In the genomic region with DNA sequence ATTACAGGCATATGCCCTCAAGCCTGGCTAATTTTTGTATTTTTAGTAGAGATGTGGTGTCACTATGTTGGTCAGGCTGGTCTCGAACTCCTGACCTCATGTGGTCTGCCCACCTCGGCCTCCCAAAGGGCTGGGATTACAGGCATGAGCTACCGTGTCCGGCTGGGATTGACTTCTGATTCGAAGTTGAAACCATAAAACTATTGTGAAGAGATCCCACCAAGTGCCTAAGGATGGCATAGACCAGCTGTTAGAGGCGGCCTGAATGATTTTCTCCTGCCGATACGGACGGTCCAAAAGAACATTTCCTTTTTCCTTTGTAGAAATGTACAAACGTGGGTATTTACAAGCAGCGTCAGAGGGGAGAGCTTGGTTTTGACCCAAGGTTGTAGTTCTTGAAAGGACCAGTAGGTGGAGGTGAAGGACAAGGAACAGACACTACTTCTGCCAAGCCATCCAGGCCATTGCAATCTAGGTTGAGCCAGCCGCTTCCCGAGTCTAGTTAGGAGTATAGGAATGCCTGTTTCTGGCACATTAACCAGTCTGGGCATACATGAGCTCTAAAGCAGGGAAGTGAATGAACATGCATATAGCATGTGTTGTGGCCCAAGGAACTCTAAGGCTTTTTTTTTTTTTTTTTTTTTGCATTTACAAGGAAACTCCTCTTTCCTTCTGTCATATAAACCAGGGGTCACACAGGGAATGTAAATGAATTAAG, we compare ENCODE assay signal across 8 cellular contexts. TPM values are rescaled to one million over a fixed set of nuclear protein-coding genes. Genes with fewer than 3 reads are reported as not detected.
A peak's percentile ranks its signal among the peaks of the same experiment; 100 is the strongest.
DNase-seq lines count a peak whose midpoint lies in the region; ATAC-seq and TF ChIP-seq lines count a peak whose summit lies in the region.

No MANE protein-coding gene starts in this region.

- intact Hi-C loops in heart left ventricle (cut with DNase I), result loop anchor here (1.0 to 10.0 kb wide), 7 partner anchors 317 to 637 kb away; no protein-coding TSS in a partner anchor

- H3K36me3 ChIP-seq in heart left ventricle, result no peaks in the 10 kb centered on the region

- peak; percentile 81 to 93 (median 87) for TF ChIP-seq CTCF in heart left ventricle (IDR thresholded peaks at IDR 0.05)

- DNase-seq in AG08396 (ENCODE audit: low spot score) (peak; percentile 79), NCI-H1436 (lab: John Stamatoyannopoulos, UW) (peak; percentile 76), SW 1271 (lab: John Stamatoyannopoulos, UW) (peak; percentile 59 to 93), heart left ventricle (peak in 3 of 5 donors; percentile 50 to 64 (median 58)), retina (peak; percentile 84)
- peak; percentile 41 for DNase-seq in activated naive CD8-positive, alpha-beta T cell treated with anti-CD3 and anti-CD28 coated beads, Interleukin-2, amount 50 U/mL, for 16 hours (ENCODE audit: low read depth, low spot score)

- H3K4me1 ChIP-seq in heart left ventricle, result peaks cover 0 to 4% (median 0%) of the 10 kb centered on the region in 12 donors

- no peak overlapping the region for H3K27ac ChIP-seq in heart left ventricle

- no peak overlapping the region for H3K4me3 ChIP-seq in heart left ventricle

- peak; percentile 68 for ATAC-seq in GM18907 (IDR thresholded peaks at IDR 0.05; ENCODE audit: unreplicated experiment)
- ATAC-seq in heart left ventricle, result peak; percentile 81 to 96 (median 94)
- ATAC-seq in GM21381 (IDR thresholded peaks at IDR 0.05; ENCODE audit: unreplicated experiment), result no peak

- H3K27me3 ChIP-seq in heart left ventricle, result peaks cover 0 to 56% (median 7%) of the 10 kb centered on the region in 9 donors

- 12 to 17% (median 13%) methylated on average over 13 of the region's 13 CpGs for WGBS in heart left ventricle, 4 donors

- no peaks in the 10 kb centered on the region for H3K9me3 ChIP-seq in heart left ventricle

- no peak for TF ChIP-seq POLR2A in heart left ventricle (IDR thresholded peaks at IDR 0.05)

RNA-seq across cellular contexts. Expression of gene MOCS3, which starts 29.0 kb away (rescaled TPM):
- 1 to 10 TPM; 2.6 to 3.9 (median 2.8) TPM for total RNA-seq in heart left ventricle
- 1 to 10 TPM; 1.2 to 2.7 TPM for polyA plus RNA-seq in heart left ventricle

RNA-seq across cellular contexts. Expression of gene DPM1, which starts 29.3 kb away (rescaled TPM):
- 10 to 100 TPM; 32.5 to 53.1 (median 49.5) TPM for total RNA-seq in heart left ventricle
- polyA plus RNA-seq in heart left ventricle, result 10 to 100 TPM; 32.5 to 58.2 TPM

RNA-seq across cellular contexts. Expression of gene KCNG1, which starts 35.3 kb away (rescaled TPM):
- under 1 TPM in 7 of 9 donors, not detected in 2; 0.10 to 0.59 (median 0.38) TPM for total RNA-seq in heart left ventricle
- polyA plus RNA-seq in heart left ventricle, result under 1 TPM; 0.11 to 0.64 TPM

RNA-seq across cellular contexts. Expression of gene ADNP, which starts 56.4 kb away (rescaled TPM):
- total RNA-seq in heart left ventricle, result 10 to 100 TPM; 27.5 to 50.6 (median 33.3) TPM
- polyA plus RNA-seq in heart left ventricle, result 10 to 100 TPM; 18.1 to 21.4 TPM
